14 cellular contexts compared by ENCODE assay signal in the genomic region with DNA sequence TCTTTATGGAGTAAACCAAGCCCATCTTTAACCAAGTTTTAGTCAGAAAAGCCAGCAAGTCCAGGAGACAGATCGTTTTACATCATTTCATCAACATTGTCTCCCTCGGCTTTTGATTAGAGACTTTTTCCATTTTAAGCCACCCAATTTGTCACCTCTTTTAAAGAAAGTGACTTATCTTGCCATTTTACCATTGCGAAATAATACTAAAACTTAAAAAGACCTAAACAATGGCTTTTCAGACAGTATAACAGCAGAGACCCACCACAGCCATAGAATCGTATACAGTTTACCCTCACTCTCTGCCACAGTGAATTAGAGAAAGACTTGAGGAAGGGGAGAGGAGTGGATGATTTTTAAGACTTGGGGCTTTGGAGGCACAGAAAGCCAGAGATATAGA.
A peak's percentile ranks its signal among the peaks of the same experiment; 100 is the strongest.
DNase-seq lines count a peak whose midpoint lies in the region; ATAC-seq and TF ChIP-seq lines count a peak whose summit lies in the region.
"Had no signal": no experiment of that assay in that cellular context is flagged by ENCODE, and none has a peak within 500 bp of the region (broad histone marks: within the 10 kb centered on the region; RNA-seq: fewer than 3 reads in every experiment).

No MANE protein-coding gene starts in this region.

- no peak for DNase-seq in caudate nucleus (lab: John Stamatoyannopoulos, UW)
- no peak for DNase-seq in mesenchymal stem cell
- no peak for DNase-seq in HAP-1 (ENCODE audit: low spot score in 2 of 2)
- DNase-seq in Peyer's patch, result no peak
- no peak for DNase-seq in heart left ventricle
- DNase-seq: Calu3; CD8-positive, alpha-beta T cell; GF-D8; HFFc6 had no signal

- H3K36me3 ChIP-seq in mesenchymal stem cell (ENCODE audit: control insufficient read depth in 1 of 2, insufficient read depth in 2 of 2, low read depth in 1 of 2, low read length in 2 of 2) (no peaks in the 10 kb centered on the region), HAP-1 (replicated peaks) (no peaks in the 10 kb centered on the region), Peyer's patch (no peaks in the 10 kb centered on the region), heart left ventricle (no peaks in the 10 kb centered on the region)
- H3K36me3 ChIP-seq: BLaER1 treated with 17β-estradiol and CSF1 and Interleukin-3, amounts not matched to agents 10 nM and 100 nM had no signal

- H2AK5ac ChIP-seq in mesenchymal stem cell (ENCODE audit: low read length, severe bottlenecking), result no peak overlapping the region

- 85% methylated on average over 3 of the region's 4 CpGs for WGBS in mesenchymal stem cell
- WGBS in heart left ventricle, 4 donors, result 85 to 93% (median 89%) methylated on average over 4 of the region's 4 CpGs

- TF ChIP-seq POLR2A in Peyer's patch (IDR thresholded peaks at IDR 0.05) (no peak), heart left ventricle (IDR thresholded peaks at IDR 0.05) (no peak)

- H2BK15ac ChIP-seq in mesenchymal stem cell (ENCODE audit: low read depth, poor library complexity, severe bottlenecking), result no peak overlapping the region

- H4K8ac ChIP-seq in mesenchymal stem cell (ENCODE audit: low read length), result no peak overlapping the region

- intact Hi-C loops in heart left ventricle (cut with DNase I), result loop anchor here in 4 of 10 donors (5.0 to 10.0 kb wide), 2 partner anchors 76 to 79 kb away; no protein-coding TSS in a partner anchor

- H3K4ac ChIP-seq in mesenchymal stem cell (ENCODE audit: low read depth in 1 of 2, low read length in 2 of 2), result no peak overlapping the region

- H3K4me3 ChIP-seq in mesenchymal stem cell (ENCODE audit: insufficient read depth in 1 of 2, low read depth in 1 of 2, low read length in 2 of 2) (no peak overlapping the region), HAP-1 (no peak overlapping the region), Peyer's patch (no peak overlapping the region), heart left ventricle (no peak overlapping the region)
- H3K4me3 ChIP-seq: BLaER1 treated with 17β-estradiol and CSF1 and Interleukin-3, amounts not matched to agents 10 nM and 100 nM; GM23338 had no signal

- ATAC-seq in heart left ventricle, result no peak
- ATAC-seq: CD8-positive, alpha-beta T cell; GM23338; HCT116 had no signal

- no peaks in the 10 kb centered on the region for H3K4me1 ChIP-seq in mesenchymal stem cell (ENCODE audit: control insufficient read depth, insufficient read depth, low read depth, low read length)
- H3K4me1 ChIP-seq in HAP-1, result no peaks in the 10 kb centered on the region
- no peaks in the 10 kb centered on the region for H3K4me1 ChIP-seq in Peyer's patch
- peaks cover 0 to 12% (median 0%) of the 10 kb centered on the region in 12 donors for H3K4me1 ChIP-seq in heart left ventricle

- in situ Hi-C loops in HAP-1 (cut with MboI; ENCODE audit: low sequenced_read_pairs), result no loop called here

- H3K18ac ChIP-seq in mesenchymal stem cell (ENCODE audit: low read depth in 1 of 2, low read length in 2 of 2), result no peak overlapping the region

- no peak overlapping the region for H3K4me2 ChIP-seq in mesenchymal stem cell (ENCODE audit: low read length, poor library complexity, severe bottlenecking)
- H3K4me2 ChIP-seq: BLaER1 treated with 17β-estradiol and CSF1 and Interleukin-3, amounts not matched to agents 10 nM and 100 nM; GM23338 had no signal

- H3K14ac ChIP-seq in mesenchymal stem cell (ENCODE audit: low read length in 2 of 2), result no peak overlapping the region

- H2BK5ac ChIP-seq in mesenchymal stem cell (ENCODE audit: low read depth, low read length, poor library complexity, severe bottlenecking), result no peak overlapping the region

- H3K23ac ChIP-seq in mesenchymal stem cell (ENCODE audit: low read length in 2 of 2), result no peak overlapping the region

- H3K79me1 ChIP-seq in mesenchymal stem cell (replicated peaks; ENCODE audit: low read length, poor library complexity, severe bottlenecking), result no peaks in the 10 kb centered on the region

- no peak overlapping the region for H2BK12ac ChIP-seq in mesenchymal stem cell (ENCODE audit: low read length in 2 of 2)

- H3K27me3 ChIP-seq in mesenchymal stem cell (ENCODE audit: control insufficient read depth in 1 of 2, insufficient read depth in 1 of 2, low read length in 2 of 2) (no peaks in the 10 kb centered on the region), HAP-1 (ENCODE audit: low read depth) (no peaks in the 10 kb centered on the region), Peyer's patch (no peaks in the 10 kb centered on the region), heart left ventricle (peaks cover 0 to 18% (median 0%) of the 10 kb centered on the region in 9 donors)
- H3K27me3 ChIP-seq: BLaER1 treated with 17β-estradiol and CSF1 and Interleukin-3, amounts not matched to agents 10 nM and 100 nM had no signal

- H2AFZ ChIP-seq in mesenchymal stem cell (ENCODE audit: low read depth, low read length), result peak overlapping the region; percentile 53
- H2AFZ ChIP-seq: GM23338 had no signal

- H3K27ac ChIP-seq in angular gyrus (ENCODE audit: low read depth, low read length), result peak overlapping the region; percentile 45
- H3K27ac ChIP-seq in caudate nucleus (ENCODE audit: low read depth, low read length), result peak overlapping the region; percentile 32
- no peak overlapping the region for H3K27ac ChIP-seq in mesenchymal stem cell (ENCODE audit: low read length, poor library complexity, severe bottlenecking)
- peak overlapping the region; percentile 23 for H3K27ac ChIP-seq in temporal lobe (ENCODE audit: low read depth, low read length)
- no peak overlapping the region for H3K27ac ChIP-seq in Peyer's patch
- no peak overlapping the region for H3K27ac ChIP-seq in heart left ventricle
- H3K27ac ChIP-seq: BLaER1 treated with 17β-estradiol and CSF1 and Interleukin-3, amounts not matched to agents 10 nM and 100 nM had no signal

- no peak overlapping the region for H4K91ac ChIP-seq in mesenchymal stem cell (ENCODE audit: low read length)

- H3K9ac ChIP-seq in mesenchymal stem cell (ENCODE audit: low read length), result no peak overlapping the region
- H3K9ac ChIP-seq: BLaER1 treated with 17β-estradiol and CSF1 and Interleukin-3, amounts not matched to agents 10 nM and 100 nM had no signal

- no peaks in the 10 kb centered on the region for H3K9me3 ChIP-seq in mesenchymal stem cell (ENCODE audit: control insufficient read depth, low read length)
- H3K9me3 ChIP-seq in HAP-1, result no peaks in the 10 kb centered on the region
- H3K9me3 ChIP-seq in Peyer's patch, result no peaks in the 10 kb centered on the region
- peaks cover 0 to 1% (median 0%) of the 10 kb centered on the region in 12 donors for H3K9me3 ChIP-seq in heart left ventricle

- H2BK120ac ChIP-seq in mesenchymal stem cell (ENCODE audit: low read depth, low read length), result no peak overlapping the region

- TF ChIP-seq CTCF in Peyer's patch (IDR thresholded peaks at IDR 0.05) (no peak), heart left ventricle (IDR thresholded peaks at IDR 0.05) (no peak)

Comparison
In these comparisons a context has a peak if more than half of its experiments do, and no peak if none do; other contexts are left out.
1. H3K27ac ChIP-seq: peak in angular gyrus (single experiment), caudate nucleus (single experiment) and temporal lobe (single experiment); none in mesenchymal stem cell (single experiment), Peyer's patch (0 of 4) and heart left ventricle (0 of 12).